Comparison of ENCODE assay signal across 20 cellular contexts in genomic region chr1:148385371-148386030, GRCh38.
A peak's percentile ranks its signal among the peaks of the same experiment; 100 is the strongest.
DNase-seq lines count a peak whose midpoint lies in the region; ATAC-seq and TF ChIP-seq lines count a peak whose summit lies in the region.
"Had no signal": no experiment of that assay in that cellular context is flagged by ENCODE, and none has a peak within 500 bp of the region (broad histone marks: within the 10 kb centered on the region; RNA-seq: fewer than 3 reads in every experiment).

No MANE protein-coding gene starts in this region.

- no peaks in the 10 kb centered on the region for H3K9me3 ChIP-seq in CD8-positive, alpha-beta T cell (ENCODE audit: low read length)
- H3K9me3 ChIP-seq: esophagus squamous epithelium, left lung had no signal

- H3K27me3 Mint-ChIP-seq in CD8-positive, alpha-beta T cell (ENCODE audit: low read depth) = no peaks in the 10 kb centered on the region
- peaks cover 15% of the 10 kb centered on the region for H3K27me3 Mint-ChIP-seq in GM23338 (ENCODE audit: insufficient read depth, low read depth, poor library complexity)
- no peaks in the 10 kb centered on the region for H3K27me3 Mint-ChIP-seq in activated CD8-positive, alpha-beta T cell treated with anti-CD3 and anti-CD28 coated beads, Interleukin-2, amount 10 ng/mL, durations not matched to agents 7 days and 5 days (ENCODE audit: low read depth)
- H3K27me3 Mint-ChIP-seq in naive thymus-derived CD8-positive, alpha-beta T cell = no peaks in the 10 kb centered on the region

- H3K4me2 ChIP-seq in GM23338 = no peak overlapping the region

- no peaks in the 10 kb centered on the region for H4K20me1 ChIP-seq in GM23338 (replicated peaks; ENCODE audit: insufficient read depth)

- no peaks in the 10 kb centered on the region for H3K9me2 ChIP-seq in GM23338 (ENCODE audit: insufficient read depth)

- peaks cover 8% of the 10 kb centered on the region for H3K4me1 ChIP-seq in CD8-positive, alpha-beta T cell (ENCODE audit: insufficient read depth, low read length)
- H3K4me1 ChIP-seq in GM23338 (ENCODE audit: insufficient read depth) (no peaks in the 10 kb centered on the region), foreskin keratinocyte (no peaks in the 10 kb centered on the region)
- H3K4me1 ChIP-seq: parathyroid adenoma had no signal

- 0 out of 2 replicates have a peak, but pooled peaks cover 4% of the 10 kb centered on the region for H3F3A ChIP-seq in GM23338 (replicated peaks; ENCODE audit: low read depth)

- H3K36me3 ChIP-seq in CD8-positive, alpha-beta T cell (ENCODE audit: insufficient read depth, low read length) = no peaks in the 10 kb centered on the region
- H3K36me3 ChIP-seq in GM23338 (ENCODE audit: insufficient read depth) = no peaks in the 10 kb centered on the region
- H3K36me3 ChIP-seq: esophagus squamous epithelium, left lung had no signal

- H3K9me3 Mint-ChIP-seq in CD8-positive, alpha-beta T cell = no peaks in the 10 kb centered on the region
- no peaks in the 10 kb centered on the region; the same call in 2 of the 3 replicates for H3K9me3 Mint-ChIP-seq in GM23338
- H3K9me3 Mint-ChIP-seq in activated CD8-positive, alpha-beta T cell treated with anti-CD3 and anti-CD28 coated beads, Interleukin-2, amount 10 ng/mL, durations not matched to agents 7 days and 5 days (ENCODE audit: insufficient read depth) = no peaks in the 10 kb centered on the region
- H3K9me3 Mint-ChIP-seq in naive thymus-derived CD8-positive, alpha-beta T cell = peaks cover 0 to 7% (median 0%) of the 10 kb centered on the region in 9 donors
- H3K9me3 Mint-ChIP-seq: activated T-cell treated with anti-CD3 and anti-CD28 coated beads, Interleukin-2, amount 50 U/mL, for 4 hours had no signal

- H3K36me3 Mint-ChIP-seq in CD8-positive, alpha-beta T cell = no peaks in the 10 kb centered on the region
- H3K36me3 Mint-ChIP-seq in GM23338 (ENCODE audit: low read depth) = no peaks in the 10 kb centered on the region
- H3K36me3 Mint-ChIP-seq in activated CD8-positive, alpha-beta T cell treated with anti-CD3 and anti-CD28 coated beads, Interleukin-2, amount 10 ng/mL, durations not matched to agents 7 days and 5 days (ENCODE audit: low read depth) = no peaks in the 10 kb centered on the region
- no peaks in the 10 kb centered on the region for H3K36me3 Mint-ChIP-seq in naive thymus-derived CD8-positive, alpha-beta T cell

- H3K27ac Mint-ChIP-seq in CD8-positive, alpha-beta T cell = peak overlapping the region; percentile 79
- H3K27ac Mint-ChIP-seq in GM23338 = peak overlapping the region; percentile 51; the same call in 1 of the 2 replicates
- peak overlapping the region; percentile 6 for H3K27ac Mint-ChIP-seq in activated CD8-positive, alpha-beta T cell treated with anti-CD3 and anti-CD28 coated beads, Interleukin-2, amount 10 ng/mL, durations not matched to agents 7 days and 5 days
- H3K27ac Mint-ChIP-seq in naive thymus-derived CD8-positive, alpha-beta T cell = peak overlapping the region; percentile 60 to 100 (median 95)

- no peak for TF ChIP-seq CTCF in CD8-positive, alpha-beta T cell (IDR thresholded peaks at IDR 0.05)
- TF ChIP-seq CTCF in GM23338 (conservative IDR thresholded peaks at IDR 0.05; ENCODE audit: low read depth in 2 of 2) (no peak), foreskin keratinocyte (conservative IDR thresholded peaks at IDR 0.05) (no peak)

- no peak overlapping the region for H3K27ac ChIP-seq in CD8-positive, alpha-beta T cell (ENCODE audit: low read depth, low read length)
- H3K27ac ChIP-seq in GM23338 (ENCODE audit: low read depth) = no peak overlapping the region
- H3K27ac ChIP-seq in foreskin keratinocyte = no peak overlapping the region
- H3K27ac ChIP-seq: esophagus squamous epithelium, left lung, parathyroid adenoma had no signal

- no peak for DNase-seq in CD8-positive, alpha-beta T cell
- DNase-seq in GM23338 (ENCODE audit: low spot score) (no peak), NCI-H1048 (lab: John Stamatoyannopoulos, UW) (no peak), foreskin keratinocyte (no peak)
- DNase-seq in activated CD8-positive, alpha-beta T cell treated with anti-CD3 and anti-CD28 coated beads, Interleukin-2, amount 10 ng/mL, durations not matched to agents 7 days and 5 days = no peak
- no peak for DNase-seq in naive thymus-derived CD8-positive, alpha-beta T cell
- DNase-seq in NK-92 treated with Interleukin-12 subunit alpha and Interleukin-12 subunit beta, amount 100 ng/mL, for 24 hours (lab: John Stamatoyannopoulos, UW) = no peak
- DNase-seq: activated T-cell treated with anti-CD3 and anti-CD28 coated beads, Interleukin-2, amount 50 U/mL, for 4 hours; AML-193; amniotic stem cell; caudate nucleus; esophagus squamous epithelium; glutamatergic neuron; left lung; NCI-H1436 treated with DMSO at 0.1 percent for 48 hours; stimulated activated CD4-positive, alpha-beta T cell treated with anti-CD3 and anti-CD28 coated beads, Interleukin-2, amount 100 ng/mL, for 24 hours; substantia nigra had no signal

- H3K27me3 ChIP-seq in CD8-positive, alpha-beta T cell (ENCODE audit: insufficient read depth, low read length) = no peaks in the 10 kb centered on the region
- H3K27me3 ChIP-seq in GM23338 (ENCODE audit: insufficient read depth) (peaks cover 18% of the 10 kb centered on the region), foreskin keratinocyte (no peaks in the 10 kb centered on the region)

- no peak overlapping the region for H2AFZ ChIP-seq in GM23338
- H2AFZ ChIP-seq: parathyroid adenoma had no signal

- POLR2A ChIA-PET in CD8-positive, alpha-beta T cell (lab: Charles Lee) = no interaction called here
- POLR2A ChIA-PET in activated CD8-positive, alpha-beta T cell treated with anti-CD3 and anti-CD28 coated beads, Interleukin-2, amount 10 ng/mL, durations not matched to agents 7 days and 5 days (lab: Charles Lee) = interaction anchor here (0.6 to 0.7 kb wide), 2 partner anchors 10 to 12 kb away, joined by 3 read pairs; no protein-coding TSS in a partner anchor
- POLR2A ChIA-PET in naive thymus-derived CD8-positive, alpha-beta T cell (lab: Charles Lee) = interaction anchor here (0.6 to 5.0 kb wide), 2 partner anchors 8 to 11 kb away, joined by 5 to 141 read pairs; no protein-coding TSS in a partner anchor

- no peaks in the 10 kb centered on the region for H3K79me2 ChIP-seq in GM23338 (replicated peaks; ENCODE audit: insufficient read depth)
- H3K79me2 ChIP-seq: parathyroid adenoma had no signal

- H3K4me3 ChIP-seq in CD8-positive, alpha-beta T cell (ENCODE audit: low read depth, low read length) = no peak overlapping the region
- no peak overlapping the region for H3K4me3 ChIP-seq in GM23338
- H3K4me3 ChIP-seq: esophagus squamous epithelium, GM12878, left lung had no signal

- no peak for ATAC-seq in CD8-positive, alpha-beta T cell
- no peak for ATAC-seq in GM23338
- no peak for ATAC-seq in activated CD8-positive, alpha-beta T cell treated with anti-CD3 and anti-CD28 coated beads, Interleukin-2, amount 10 ng/mL, durations not matched to agents 7 days and 5 days
- no peak for ATAC-seq in naive thymus-derived CD8-positive, alpha-beta T cell
- ATAC-seq in foreskin keratinocyte = no peak
- ATAC-seq: activated T-cell treated with anti-CD3 and anti-CD28 coated beads, Interleukin-2, amount 50 U/mL, for 4 hours; GM12878; left lung; SK-N-SH treated with all-trans-retinoic acid at 6 μM for 48 hours had no signal

- CTCF ChIA-PET in CD8-positive, alpha-beta T cell (lab: Charles Lee) = interaction anchor here (1.2 to 3.5 kb wide), 2 partner anchors 10 to 14 kb away, joined by 5 to 12 read pairs; no protein-coding TSS in a partner anchor
- CTCF ChIA-PET in activated CD8-positive, alpha-beta T cell treated with anti-CD3 and anti-CD28 coated beads, Interleukin-2, amount 10 ng/mL, durations not matched to agents 7 days and 5 days (lab: Charles Lee) = interaction anchor here (1.7 kb wide), 1 partner anchor 11 kb away, joined by 4 read pairs; no protein-coding TSS in a partner anchor

- intact Hi-C loops in CD8-positive, alpha-beta T cell (cut with DNase I, micrococcal nuclease) = no loop called here

- H3K4me1 Mint-ChIP-seq in CD8-positive, alpha-beta T cell (ENCODE audit: low read depth) = peaks cover 47% of the 10 kb centered on the region
- peaks cover 15% of the 10 kb centered on the region for H3K4me1 Mint-ChIP-seq in GM23338
- peaks cover 48% of the 10 kb centered on the region for H3K4me1 Mint-ChIP-seq in activated CD8-positive, alpha-beta T cell treated with anti-CD3 and anti-CD28 coated beads, Interleukin-2, amount 10 ng/mL, durations not matched to agents 7 days and 5 days (ENCODE audit: low read depth)
- H3K4me1 Mint-ChIP-seq in naive thymus-derived CD8-positive, alpha-beta T cell = peaks cover 30 to 51% (median 50%) of the 10 kb centered on the region in 4 donors

- H3K4me3 Mint-ChIP-seq in CD8-positive, alpha-beta T cell = no peak overlapping the region
- H3K4me3 Mint-ChIP-seq in GM23338 = no peak overlapping the region
- no peak overlapping the region for H3K4me3 Mint-ChIP-seq in activated CD8-positive, alpha-beta T cell treated with anti-CD3 and anti-CD28 coated beads, Interleukin-2, amount 10 ng/mL, durations not matched to agents 7 days and 5 days
- H3K4me3 Mint-ChIP-seq in naive thymus-derived CD8-positive, alpha-beta T cell = peak overlapping the region in 1 of 10 donors; percentile 2
- H3K4me3 Mint-ChIP-seq: activated T-cell treated with anti-CD3 and anti-CD28 coated beads, Interleukin-2, amount 50 U/mL, for 4 hours had no signal

TF ChIP-seq in GM23338, 12 proteins besides CTCF, POLR2A, EP300 and RAD21 (continues in another document):
- TF ChIP-seq CREB1 (CRISPR knock-in tag; IDR thresholded peaks at IDR 0.05; ENCODE audit: low read depth) = no peak
- TF ChIP-seq NANOG (IDR thresholded peaks at IDR 0.05; ENCODE audit: borderline replicate concordance) = no peak
- TF ChIP-seq POLR2AphosphoS5 (IDR thresholded peaks at IDR 0.05; ENCODE audit: low read depth) = no peak
- TF ChIP-seq ZNF331 (CRISPR knock-in tag; IDR thresholded peaks at IDR 0.05; ENCODE audit: low read depth) = no peak
- no peak for TF ChIP-seq JUNB (IDR thresholded peaks at IDR 0.05; ENCODE audit: unreplicated experiment)
- no peak for TF ChIP-seq ZNF114 (CRISPR knock-in tag; IDR thresholded peaks at IDR 0.05)
- TF ChIP-seq EZH2 (IDR thresholded peaks at IDR 0.05; ENCODE audit: low read depth, unreplicated experiment) = no peak
- no peak for TF ChIP-seq STAT1 (IDR thresholded peaks at IDR 0.05; ENCODE audit: unreplicated experiment)

Comparison
In these comparisons a context has a peak if more than half of its experiments do, and no peak if none do; other contexts are left out.
1. H3K27ac Mint-ChIP-seq: peak in every context shown above with its lines; median percentile 95 in naive thymus-derived CD8-positive, alpha-beta T cell; 79 in CD8-positive, alpha-beta T cell; 51 in GM23338; 6 in activated CD8-positive, alpha-beta T cell treated with anti-CD3 and anti-CD28 coated beads, Interleukin-2, amount 10 ng/mL, durations not matched to agents 7 days and 5 days.